11 cellular contexts compared by ENCODE assay signal in the genomic region with DNA sequence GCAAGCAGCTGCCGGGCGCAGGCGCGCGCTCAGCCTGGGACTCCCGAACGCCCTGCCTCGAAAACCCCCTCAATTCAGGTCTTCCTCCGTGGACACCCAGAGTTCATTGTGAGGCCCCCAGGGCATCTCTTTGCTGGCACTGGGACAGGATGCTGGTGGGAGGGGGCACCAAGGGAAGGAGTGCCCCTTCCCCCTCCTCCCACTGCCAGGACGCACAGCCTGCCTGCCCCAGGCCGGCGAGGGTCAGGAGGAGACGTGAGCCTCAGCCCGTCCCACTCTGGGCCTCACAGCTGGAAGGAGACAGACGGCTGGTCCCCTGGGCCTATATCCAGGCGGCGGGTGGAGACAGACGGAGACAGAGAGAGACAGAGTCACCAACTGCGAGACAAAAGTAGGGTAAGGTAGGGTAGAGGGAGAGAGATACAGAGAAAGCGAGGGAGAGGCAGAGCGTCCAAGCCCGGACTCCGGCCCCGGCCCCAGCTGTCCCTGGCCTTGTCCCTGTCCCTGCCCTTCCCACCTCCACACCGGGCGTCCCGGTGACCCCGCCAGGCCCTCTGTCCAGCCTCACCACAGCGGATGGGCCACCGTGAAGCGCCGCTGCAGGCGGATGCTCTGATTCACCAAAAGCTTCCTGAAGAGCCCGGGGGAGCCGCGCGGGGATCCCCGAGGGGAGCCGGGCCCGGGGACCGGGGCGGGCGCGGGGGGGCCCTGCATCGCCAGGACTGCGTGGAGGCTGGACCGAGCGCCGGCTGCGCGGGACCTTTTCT. TPM values are rescaled to one million over a fixed set of nuclear protein-coding genes. Genes with fewer than 3 reads are reported as not detected.
DNase-seq lines count a peak whose midpoint lies in the region; ATAC-seq, FAIRE-seq and TF ChIP-seq lines count a peak whose summit lies in the region.
"Had no signal": no experiment of that assay in that cellular context is flagged by ENCODE, and none has a peak within 500 bp of the region (broad histone marks: within the 10 kb centered on the region; RNA-seq: fewer than 3 reads in every experiment).

A gene (minus strand): TSS at position 737 of the 767 bp plus-strand sequence. CDS start 23 bp downstream, at position 714.

- POLR2A ChIA-PET in H1 (lab: Charles Lee; ENCODE audit: partially characterized antibody), result interaction anchor here (0.5 to 3.0 kb wide), 5 partner anchors 7 to 75 kb away, joined by 4 to 18 read pairs (median 9); a partner anchor contains a TSS

- H3K56ac ChIP-seq in H1 (replicated peaks; ENCODE audit: insufficient read length, low read depth, low read length), result no peak within 1 kb of the TSS

- no peak within 1 kb of the TSS for H4K91ac ChIP-seq in H1 (replicated peaks; ENCODE audit: insufficient read length, low read length)
- H4K91ac ChIP-seq in neuronal stem cell (ENCODE audit: low read depth, low read length, poor library complexity), result no peak within 1 kb of the TSS

- FAIRE-seq in H1 (lab: Jason Lieb, UNC), result no peak

- H2BK120ac ChIP-seq in H1 (replicated peaks; ENCODE audit: low read depth, low read length) (no peak within 1 kb of the TSS), neuronal stem cell (ENCODE audit: low read depth, low read length) (no peak within 1 kb of the TSS)

- H3K36me3 ChIP-seq in Karpas-422 (ENCODE audit: insufficient read depth, low read length) (no peaks in the 10 kb centered on the region), H1 (ENCODE audit: control insufficient read depth in 2 of 4, insufficient read depth in 4 of 4, low read length in 3 of 4) (no peaks in the 10 kb centered on the region), neuronal stem cell (replicated peaks in 1 of 2; ENCODE audit: control insufficient read depth in 2 of 2, insufficient read depth in 2 of 2, low read length in 2 of 2) (no peaks in the 10 kb centered on the region), body of pancreas (replicated peaks in 1 of 2; ENCODE audit: insufficient read depth in 1 of 2, low read depth in 2 of 2) (no peaks in the 10 kb centered on the region)
- H3K36me3 ChIP-seq: tibial nerve had no signal

- TF ChIP-seq CTCF in H1 (IDR thresholded peaks at IDR 0.05; ENCODE audit: control extremely low read depth in 1 of 3, insufficient read depth in 1 of 3, low read depth in 1 of 3, low read length in 3 of 3) (no peak), body of pancreas (IDR thresholded peaks at IDR 0.05) (no peak)

- ATAC-seq in GM19452 (IDR thresholded peaks at IDR 0.05; ENCODE audit: unreplicated experiment) (no peak), GM18873 (IDR thresholded peaks at IDR 0.05; ENCODE audit: low FRiP score, unreplicated experiment) (no peak), body of pancreas (no peak)

- H3K79me1 ChIP-seq in H1 (ENCODE audit: low read depth, low read length) (no peaks in the 10 kb centered on the region), neuronal stem cell (ENCODE audit: low read depth, low read length) (peaks cover 2% of the 10 kb centered on the region)

- H3K27me3 ChIP-seq in Karpas-422 (ENCODE audit: low read length) (no peaks in the 10 kb centered on the region), H1 (replicated peaks in 1 of 4; ENCODE audit: control insufficient read depth in 3 of 4, extremely low read depth in 1 of 4, insufficient read depth in 3 of 4, low read length in 3 of 4) (peaks cover 10 to 23% (median 17%) of the 10 kb centered on the region in 4 experiments), neuronal stem cell (ENCODE audit: control insufficient read depth in 3 of 3, insufficient read depth in 3 of 3, low read depth in 1 of 3, low read length in 3 of 3) (peaks cover 12 to 35% (median 35%) of the 10 kb centered on the region in 3 experiments), body of pancreas (peaks cover 0 to 13% of the 10 kb centered on the region in 2 donors)

- peak within 1 kb of the TSS; percentile 29; the same call in 1 of the 2 replicates for H2BK12ac ChIP-seq in H1 (ENCODE audit: low read depth, low read length)
- peak within 1 kb of the TSS; percentile 25 for H2BK12ac ChIP-seq in neuronal stem cell (ENCODE audit: low read length)

- H2AFZ ChIP-seq in Karpas-422 (ENCODE audit: low read length) (no peak within 1 kb of the TSS), H1 (ENCODE audit: low read length) (no peak within 1 kb of the TSS), neuronal stem cell (ENCODE audit: low read length) (peak within 1 kb of the TSS; percentile 94)

- TF ChIP-seq POLR2A in H1 (IDR thresholded peaks at IDR 0.05; ENCODE audit: control extremely low read depth in 1 of 2, low read depth in 2 of 2, low read length in 2 of 2), result no peak
- TF ChIP-seq POLR2A in body of pancreas (IDR thresholded peaks at IDR 0.05), result no peak

- peak within 1 kb of the TSS; percentile 65 for H2BK15ac ChIP-seq in H1 (ENCODE audit: low read length)
- H2BK15ac ChIP-seq in neuronal stem cell (ENCODE audit: low read length), result peak within 1 kb of the TSS; percentile 39

- peak; percentile 33 for DNase-seq in DMS53 treated with DMSO at 0.1 percent for 48 hours (lab: John Stamatoyannopoulos, UW; ENCODE audit: unreplicated experiment)
- peak; percentile 57 for DNase-seq in Karpas-422
- peak in 1 of 2 experiments; percentile 76 for DNase-seq in H1 (ENCODE audit: low read depth in 1 of 2, low spot score in 2 of 2)
- no peak for DNase-seq in neuronal stem cell (ENCODE audit: low spot score)
- DNase-seq in SHP77 (lab: John Stamatoyannopoulos, UW), result no peak
- DNase-seq in body of pancreas, result no peak
- DNase-seq: activated CD4-positive, alpha-beta T cell treated with anti-CD3 and anti-CD28 coated beads for 48 hours; NCI-H1436 had no signal

- CTCF ChIA-PET in H1 (lab: Charles Lee; ENCODE audit: partially characterized antibody), result interaction anchor here (0.7 to 2.0 kb wide), 6 partner anchors 10 to 53 kb away, joined by 3 to 5 read pairs (median 4); a partner anchor contains a TSS

- 0 out of 2 replicates have a peak within 1 kb of the TSS, but pooled peaks have one; percentile 34 for H2BK20ac ChIP-seq in H1 (ENCODE audit: low read length)

- no peak within 1 kb of the TSS; the same call in 1 of the 2 replicates for H4K8ac ChIP-seq in H1 (ENCODE audit: extremely low read depth, insufficient read depth, low read length)
- H4K8ac ChIP-seq in neuronal stem cell (ENCODE audit: low read depth, low read length), result no peak within 1 kb of the TSS

- no peak within 1 kb of the TSS for H4K5ac ChIP-seq in H1 (ENCODE audit: insufficient read length, low read depth, low read length)

- H3K18ac ChIP-seq in H1 (ENCODE audit: extremely low read depth, low read length) (peak within 1 kb of the TSS; percentile 48), neuronal stem cell (ENCODE audit: low read length) (peak within 1 kb of the TSS; percentile 70)

- H3K4ac ChIP-seq in H1 (replicated peaks; ENCODE audit: insufficient read length, low read depth, low read length), result no peak within 1 kb of the TSS
- no peak within 1 kb of the TSS for H3K4ac ChIP-seq in neuronal stem cell (ENCODE audit: low read length)

- H2BK5ac ChIP-seq in H1 (ENCODE audit: low read depth, low read length) (no peak within 1 kb of the TSS; the same call in 1 of the 2 replicates), neuronal stem cell (ENCODE audit: low read length) (no peak within 1 kb of the TSS)

- H3K23ac ChIP-seq in H1 (ENCODE audit: insufficient read length), result no peak within 1 kb of the TSS
- H3K23ac ChIP-seq in neuronal stem cell (ENCODE audit: low read depth, low read length, poor library complexity), result peak within 1 kb of the TSS; percentile 40

- H3K27ac ChIP-seq in Karpas-422 (ENCODE audit: low read length), result no peak within 1 kb of the TSS
- H3K27ac ChIP-seq in H1 (ENCODE audit: low read depth, low read length), result no peak within 1 kb of the TSS
- no peak within 1 kb of the TSS for H3K27ac ChIP-seq in neuronal stem cell (replicated peaks; ENCODE audit: low read length)
- no peak within 1 kb of the TSS for H3K27ac ChIP-seq in body of pancreas

- intact Hi-C loops in body of pancreas (cut with DNase I), result no loop called here

- H2AK5ac ChIP-seq in H1 (ENCODE audit: low read depth, low read length) (no peak within 1 kb of the TSS), neuronal stem cell (ENCODE audit: low read depth, low read length) (peak within 1 kb of the TSS; percentile 6)

- H3K14ac ChIP-seq in H1 (ENCODE audit: insufficient read length) (no peak within 1 kb of the TSS), neuronal stem cell (ENCODE audit: low read length) (no peak within 1 kb of the TSS)

- H3K23me2 ChIP-seq in H1 (ENCODE audit: low read depth, low read length), result peaks cover 13% of the 10 kb centered on the region

- H3K9ac ChIP-seq in Karpas-422 (ENCODE audit: low read length), result no peak within 1 kb of the TSS
- no peak within 1 kb of the TSS for H3K9ac ChIP-seq in H1 (replicated peaks in 1 of 4; ENCODE audit: extremely low read depth in 1 of 4, low read depth in 3 of 4, low read length in 3 of 4)
- H3K9ac ChIP-seq in neuronal stem cell (ENCODE audit: low read depth, low read length, poor library complexity), result peak within 1 kb of the TSS; percentile 70

- H3K4me2 ChIP-seq in Karpas-422 (ENCODE audit: low read depth, low read length, poor library complexity, severe bottlenecking) (no peak within 1 kb of the TSS), H1 (ENCODE audit: insufficient read depth in 1 of 2, low read depth in 2 of 2, low read length in 2 of 2) (peak within 1 kb of the TSS; percentile 72 to 98), neuronal stem cell (ENCODE audit: insufficient read depth, low read length, poor library complexity, severe bottlenecking) (no peak within 1 kb of the TSS)

- 32% methylated on average over 39 of the region's 51 CpGs; no CpG with 5 or more reads in 1 of the 2 experiments for WGBS in H1 (ENCODE audit: extremely low coverage in 1 of 2, insufficient coverage in 1 of 2, insufficient read length in 1 of 2, insufficient replicate concordance in 2 of 2, low coverage in 1 of 2, low lambda C conversion rate in 2 of 2, missing lambda C conversion rate in 1 of 2), 2 experiments
- no CpG with 5 or more reads among the region's 51 CpGs for WGBS in neuronal stem cell (ENCODE audit: extremely low coverage in 2 of 2, insufficient read length in 2 of 2, insufficient replicate concordance in 1 of 2), 2 donors
- 5 to 7% methylated on average over 18 to 51 of the region's 51 CpGs for WGBS in body of pancreas, 2 donors

- no peak within 1 kb of the TSS for H3K4me3 ChIP-seq in Karpas-422 (ENCODE audit: low read length)
- peak within 1 kb of the TSS in 2 of 4 experiments; percentile 40 to 72; a peak in 5 of 8 replicates for H3K4me3 ChIP-seq in H1 (ENCODE audit: extremely low read depth in 1 of 4, insufficient read depth in 2 of 4, low read depth in 3 of 4, low read length in 4 of 4)
- H3K4me3 ChIP-seq in neuronal stem cell (ENCODE audit: low read length in 2 of 2), result no peak within 1 kb of the TSS
- H3K4me3 ChIP-seq in body of pancreas, result no peak within 1 kb of the TSS

- H4K20me1 ChIP-seq in Karpas-422 (ENCODE audit: insufficient read depth, low read depth, low read length) (peaks cover 4% of the 10 kb centered on the region; the same call in 1 of the 2 replicates), H1 (replicated peaks in 1 of 2; ENCODE audit: control insufficient read depth in 1 of 2, insufficient read depth in 2 of 2, low read length in 2 of 2) (no peaks in the 10 kb centered on the region)

- no peaks in the 10 kb centered on the region for H3K9me2 ChIP-seq in Karpas-422 (replicated peaks; ENCODE audit: insufficient read depth, low read length)

- TF ChIP-seq EP300 in H1 (IDR thresholded peaks at IDR 0.05; ENCODE audit: borderline replicate concordance in 1 of 2, low read depth in 2 of 2, low read length in 2 of 2), result no peak

- H3K79me2 ChIP-seq in Karpas-422 (ENCODE audit: low read length) (no peaks in the 10 kb centered on the region), H1 (ENCODE audit: control insufficient read depth in 1 of 2, insufficient read depth in 2 of 2, low read length in 2 of 2) (no peaks in the 10 kb centered on the region)

- no peak for TF ChIP-seq RAD21 in H1 (IDR thresholded peaks at IDR 0.05 in 1 of 2, conservative IDR thresholded peaks at IDR 0.05 in 1 of 2; ENCODE audit: low read depth in 2 of 2, low read length in 2 of 2)

- H3K4me1 ChIP-seq in Karpas-422 (ENCODE audit: low read length) (peaks cover 16% of the 10 kb centered on the region), H1 (replicated peaks in 1 of 4; ENCODE audit: control insufficient read depth in 3 of 4, insufficient read depth in 4 of 4, low read length in 3 of 4) (peaks cover 0 to 17% (median 13%) of the 10 kb centered on the region in 4 experiments; a peak in 6 of 7 replicates), neuronal stem cell (ENCODE audit: control insufficient read depth in 2 of 2, insufficient read depth in 1 of 2, low read depth in 1 of 2, low read length in 2 of 2) (peaks cover 4 to 14% of the 10 kb centered on the region in 2 donors), body of pancreas (peaks cover 26% of the 10 kb centered on the region)

- no peaks in the 10 kb centered on the region for H3K9me3 ChIP-seq in Karpas-422 (ENCODE audit: low read length)
- no peaks in the 10 kb centered on the region for H3K9me3 ChIP-seq in H1 (ENCODE audit: insufficient read depth in 2 of 2, low read depth in 1 of 2, low read length in 1 of 2)
- peaks cover 0 to 5% of the 10 kb centered on the region in 2 donors for H3K9me3 ChIP-seq in neuronal stem cell (replicated peaks in 1 of 2; ENCODE audit: control insufficient read depth in 2 of 2, insufficient read depth in 1 of 2, low read depth in 1 of 2, low read length in 2 of 2)
- H3K9me3 ChIP-seq in body of pancreas, result no peaks in the 10 kb centered on the region
- H3K9me3 ChIP-seq: tibial nerve had no signal

RNA-seq across cellular contexts. Expression of the gene that starts here (rescaled TPM):
- not detected in 2 replicates for total RNA-seq in Karpas-422 (2014; rRNA removed; shearing (Covaris generic); ENCODE audit: low replicate concordance)
- total RNA-seq in H1 (2021; fragmentation: NEBNext Ultra II Directional; extraction: Animal tissue kit (Norgen Biotek cat#: 25700)), result 2.3 and 2.7 TPM in 2 replicates
- polyA plus RNA-seq in H1 (2011; rRNA removed), result 3.1 and 3.7 TPM in 2 replicates
- polyA plus RNA-seq in H1 (2011; cell fraction: cytosol; rRNA removed), result 4.7 TPM
- polyA plus RNA-seq in H1 (2011; cell fraction: nucleus; rRNA removed), result 10.8 TPM
- 1.8 to 3.1 TPM (median 2.3 TPM) in 4 replicates for polyA plus RNA-seq in H1 (2012, experiment 1 of 2)
- 1.1 TPM for polyA plus RNA-seq in H1 (2012, experiment 2 of 2)
- polyA plus RNA-seq in H1 (2013, experiment 1 of 2), result 0.71 TPM
- polyA plus RNA-seq in H1 (2013, experiment 2 of 2), result 0.85 TPM
- 2.6 and 5.2 TPM in 2 replicates for polyA minus RNA-seq in H1 (2011; rRNA and poly(A)+ RNA removed)
- polyA minus RNA-seq in H1 (2011; cell fraction: cytosol; rRNA and poly(A)+ RNA removed), result 3.2 TPM
- 8.1 TPM for polyA minus RNA-seq in H1 (2011; cell fraction: nucleus; rRNA and poly(A)+ RNA removed)
- polyA plus RNA-seq in neuronal stem cell (2013, experiment 1 of 2), result 0.14 TPM
- polyA plus RNA-seq in neuronal stem cell (2013, experiment 2 of 2), result 0.12 TPM
- under 1 TPM; under 0.01 to 0.26 TPM for total RNA-seq in body of pancreas

Comparison
In these comparisons a context has a peak if more than half of its experiments do, and no peak if none do; other contexts are left out.
1. Peak in DNase-seq in Karpas-422; RNA of the gene not detected or under 1 TPM.
2. H3K4me2 ChIP-seq: peak in H1 (2 of 2); none in Karpas-422 (single experiment) and neuronal stem cell (single experiment).